In genomic region chr12:133108150-133108549, GRCh38 we compare ENCODE assay signal across 16 cellular contexts. TPM values are rescaled to one million over a fixed set of nuclear protein-coding genes. Genes with fewer than 3 reads are reported as not detected.
DNase-seq lines count a peak whose midpoint lies in the region; ATAC-seq and TF ChIP-seq lines count a peak whose summit lies in the region.
"Had no signal": no experiment of that assay in that cellular context is flagged by ENCODE, and none has a peak within 500 bp of the region (broad histone marks: within the 10 kb centered on the region; RNA-seq: fewer than 3 reads in every experiment).

No MANE protein-coding gene starts in this region.

- H3F3A ChIP-seq in smooth muscle cell (ENCODE audit: low read depth), result peaks cover 10% of the 10 kb centered on the region

- H4K20me1 ChIP-seq in smooth muscle cell (ENCODE audit: low read depth), result no peaks in the 10 kb centered on the region

- peak overlapping the region; percentile 40 for H3K4me3 ChIP-seq in right cardiac atrium (ENCODE audit: low read length)
- no peak overlapping the region for H3K4me3 ChIP-seq in heart right ventricle
- peak overlapping the region; percentile 75 for H3K4me3 ChIP-seq in adipocyte (ENCODE audit: low read length)
- H3K4me3 ChIP-seq in iPS-20b (ENCODE audit: low read length), result peak overlapping the region; percentile 28; the same call in 1 of the 2 replicates
- peak overlapping the region; percentile 21 for H3K4me3 ChIP-seq in smooth muscle cell
- peak overlapping the region in 1 of 2 donors; percentile 5 for H3K4me3 ChIP-seq in ascending aorta

- no peaks in the 10 kb centered on the region for H3K4me1 ChIP-seq in right cardiac atrium (ENCODE audit: control insufficient read depth, insufficient read depth, low read length)
- H3K4me1 ChIP-seq in heart right ventricle, result no peaks in the 10 kb centered on the region
- no peaks in the 10 kb centered on the region for H3K4me1 ChIP-seq in adipocyte (ENCODE audit: control insufficient read depth, insufficient read depth, low read length)
- no peaks in the 10 kb centered on the region for H3K4me1 ChIP-seq in iPS-20b (ENCODE audit: insufficient read depth, low read length)
- H3K4me1 ChIP-seq in smooth muscle cell (ENCODE audit: low read depth), result no peaks in the 10 kb centered on the region
- H3K4me1 ChIP-seq in ascending aorta, result no peaks in the 10 kb centered on the region

- TF ChIP-seq CTCF in heart right ventricle (IDR thresholded peaks at IDR 0.05) (no peak), smooth muscle cell (IDR thresholded peaks at IDR 0.05; ENCODE audit: borderline replicate concordance, insufficient read depth, poor library complexity, severe bottlenecking) (no peak), ascending aorta (IDR thresholded peaks at IDR 0.05) (no peak)

- H3K36me3 ChIP-seq in heart right ventricle (peaks cover 8 to 100% (median 67%) of the 10 kb centered on the region in 9 donors), adipocyte (ENCODE audit: control insufficient read depth, insufficient read depth, low read length, severe bottlenecking) (peaks cover 69% of the 10 kb centered on the region), iPS-20b (ENCODE audit: insufficient read depth, low read depth, low read length) (peaks cover 58% of the 10 kb centered on the region), smooth muscle cell (ENCODE audit: low read depth) (peaks cover 68% of the 10 kb centered on the region), ascending aorta (peaks cover 67 to 75% of the 10 kb centered on the region in 2 donors)

- no peak overlapping the region for H2AFZ ChIP-seq in smooth muscle cell (ENCODE audit: low read depth)

- intact Hi-C loops in right cardiac atrium (cut with DNase I) (loop anchor here in 1 of 4 donors (5.0 kb wide), 1 partner anchor 51 kb away; no protein-coding TSS in a partner anchor), heart right ventricle (cut with DNase I) (loop anchor here in 1 of 10 donors (5.0 kb wide), 1 partner anchor 51 kb away; no protein-coding TSS in a partner anchor), ascending aorta (cut with DNase I) (no loop called here)

- H3K9ac ChIP-seq in adipocyte (ENCODE audit: low read length) (no peak overlapping the region), iPS-20b (ENCODE audit: low read depth, low read length) (no peak overlapping the region), smooth muscle cell (ENCODE audit: low read depth) (no peak overlapping the region)

- H3K4me2 ChIP-seq in smooth muscle cell, result no peak overlapping the region

- 98% methylated on average over 2 of the region's 2 CpGs for WGBS in right cardiac atrium
- 98 to 100% methylated on average over 2 of the region's 2 CpGs for WGBS in heart right ventricle, 2 donors
- WGBS in smooth muscle cell (ENCODE audit: low lambda C conversion rate), result 97% methylated on average over 2 of the region's 2 CpGs

- DNase-seq in right cardiac atrium (no peak), heart right ventricle (no peak), adipocyte (ENCODE audit: low read depth) (no peak), smooth muscle cell (lab: John Stamatoyannopoulos, UW; ENCODE audit: unreplicated experiment) (no peak), ascending aorta (ENCODE audit: low spot score in 2 of 2) (no peak), kidney glomerular epithelial cell (lab: John Stamatoyannopoulos, UW) (no peak), caudate nucleus (lab: John Stamatoyannopoulos, UW) (no peak)
- DNase-seq: CD4-positive, alpha-beta memory T cell; COR-L47; GF-D8; HCEC 1CT; HFFc6 had no signal

- H3K79me2 ChIP-seq in smooth muscle cell (ENCODE audit: low read depth), result no peaks in the 10 kb centered on the region

- no peak for ATAC-seq in right cardiac atrium
- ATAC-seq in heart right ventricle, result no peak

- H3K27ac ChIP-seq in right cardiac atrium (ENCODE audit: low read length) (no peak overlapping the region), heart right ventricle (no peak overlapping the region), iPS-20b (ENCODE audit: low read length) (no peak overlapping the region), smooth muscle cell (ENCODE audit: low read depth) (no peak overlapping the region), ascending aorta (no peak overlapping the region), caudate nucleus (ENCODE audit: low read depth, low read length) (no peak overlapping the region)
- H3K27ac ChIP-seq: 22Rv1, C4-2B, HL-60 had no signal

- peaks cover 14% of the 10 kb centered on the region for H3K9me3 ChIP-seq in right cardiac atrium (ENCODE audit: control insufficient read depth, low read length)
- H3K9me3 ChIP-seq in heart right ventricle, result peaks cover 17 to 100% (median 99%) of the 10 kb centered on the region in 11 donors
- H3K9me3 ChIP-seq in adipocyte (ENCODE audit: control insufficient read depth, low read length), result peaks cover 97% of the 10 kb centered on the region
- H3K9me3 ChIP-seq in iPS-20b (ENCODE audit: insufficient read depth, low read depth, low read length), result peaks cover 92% of the 10 kb centered on the region
- peaks cover 81% of the 10 kb centered on the region for H3K9me3 ChIP-seq in smooth muscle cell (replicated peaks; ENCODE audit: low read depth)
- H3K9me3 ChIP-seq in ascending aorta, result peaks cover 99 to 100% of the 10 kb centered on the region in 2 donors

- H3K27me3 ChIP-seq in right cardiac atrium (ENCODE audit: control insufficient read depth, insufficient read depth), result no peaks in the 10 kb centered on the region
- H3K27me3 ChIP-seq in heart right ventricle, result no peaks in the 10 kb centered on the region
- no peaks in the 10 kb centered on the region for H3K27me3 ChIP-seq in adipocyte (replicated peaks; ENCODE audit: control insufficient read depth, insufficient read depth, low read length)
- H3K27me3 ChIP-seq in iPS-20b (ENCODE audit: insufficient read depth, low read length), result no peaks in the 10 kb centered on the region
- H3K27me3 ChIP-seq in smooth muscle cell (ENCODE audit: low read depth), result no peaks in the 10 kb centered on the region
- H3K27me3 ChIP-seq in ascending aorta, result no peaks in the 10 kb centered on the region

RNA-seq across cellular contexts. Expression of gene ZNF891, which starts 21.9 kb away (rescaled TPM):
- total RNA-seq in right cardiac atrium (1 to 10 TPM; 1.2 to 1.5 (median 1.3) TPM), heart right ventricle (1 to 10 TPM in 3 of 10 donors, under 1 TPM in 7; 0.64 to 1.2 (median 0.88) TPM), smooth muscle cell (0.90 and 1.2 TPM in 2 replicates), ascending aorta (2.0 TPM)
- polyA plus RNA-seq in right cardiac atrium (0.86 TPM), heart right ventricle (1 to 10 TPM in 1 of 2 donors, under 1 TPM in 1; 0.23 to 1.0 TPM), smooth muscle cell (0.25 and 0.30 TPM in 2 replicates)

RNA-seq across cellular contexts. Expression of gene ZNF10, which starts 22.3 kb away (rescaled TPM):
- 10 to 100 TPM in 3 of 4 donors, 1 to 10 TPM in 1; 7.7 to 11.4 (median 10.4) TPM for total RNA-seq in right cardiac atrium
- 7.8 TPM for polyA plus RNA-seq in right cardiac atrium
- total RNA-seq in heart right ventricle, result 10 to 100 TPM in 2 of 10 donors, 1 to 10 TPM in 8; 6.5 to 10.5 (median 9.5) TPM
- polyA plus RNA-seq in heart right ventricle, result 1 to 10 TPM; 3.1 to 8.8 TPM
- total RNA-seq in smooth muscle cell, result 4.7 and 13.8 TPM in 2 replicates
- 2.9 and 4.2 TPM in 2 replicates for polyA plus RNA-seq in smooth muscle cell
- total RNA-seq in ascending aorta, result 3.8 TPM

RNA-seq across cellular contexts. Expression of gene ZNF140, which starts 27.4 kb away (rescaled TPM):
- total RNA-seq in right cardiac atrium (10 to 100 TPM in 2 of 4 donors, 1 to 10 TPM in 2; 8.5 to 10.7 (median 10.0) TPM), heart right ventricle (10 to 100 TPM in 2 of 10 donors, 1 to 10 TPM in 8; 6.8 to 10.5 (median 9.1) TPM), smooth muscle cell (24.5 and 30.9 TPM in 2 replicates), ascending aorta (11.6 TPM)
- polyA plus RNA-seq in right cardiac atrium (10.3 TPM), heart right ventricle (10 to 100 TPM in 1 of 2 donors, 1 to 10 TPM in 1; 8.6 to 11.9 TPM), smooth muscle cell (13.8 and 20.9 TPM in 2 replicates)

Comparison
In these comparisons a context has a peak if more than half of its experiments do, and no peak if none do; other contexts are left out.
1. H3K4me3 ChIP-seq: peak in right cardiac atrium (single experiment), adipocyte (single experiment), iPS-20b (single experiment) and smooth muscle cell (single experiment); none in heart right ventricle (0 of 10).